ENCODE assay signal across 23 cellular contexts in the genomic region with DNA sequence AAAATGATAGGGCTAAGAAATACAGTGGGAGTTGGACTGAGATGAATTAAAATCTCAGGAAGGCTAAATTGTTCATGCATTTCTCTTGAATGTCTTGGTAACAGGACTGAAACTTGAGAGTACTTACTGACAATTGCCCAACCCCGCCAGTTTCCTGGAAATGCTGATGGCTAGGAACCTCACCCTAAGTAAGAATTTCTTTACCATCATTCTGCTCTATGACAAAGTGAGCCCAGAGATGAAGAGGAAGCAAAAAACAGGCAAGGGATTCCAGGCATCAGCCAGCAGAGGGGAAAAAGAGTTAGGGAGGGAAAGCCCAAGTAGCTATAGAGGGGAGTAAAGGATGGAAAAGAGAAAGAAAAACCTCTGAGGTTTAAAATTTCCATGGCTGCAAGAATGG.
A peak's percentile ranks its signal among the peaks of the same experiment; 100 is the strongest.
DNase-seq lines count a peak whose midpoint lies in the region; ATAC-seq, FAIRE-seq and TF ChIP-seq lines count a peak whose summit lies in the region.
"Had no signal": no experiment of that assay in that cellular context is flagged by ENCODE, and none has a peak within 500 bp of the region (broad histone marks: within the 10 kb centered on the region; RNA-seq: fewer than 3 reads in every experiment).

No MANE protein-coding gene starts in this region.

- H3K9me3 Mint-ChIP-seq in mesothelial cell of epicardium (no peaks in the 10 kb centered on the region), H9 (no peaks in the 10 kb centered on the region)
- H3K9me3 Mint-ChIP-seq: activated T-cell treated with anti-CD3 and anti-CD28 coated beads, Interleukin-2, amount 50 U/mL, for 72 hours; nephron progenitor cell had no signal

- no peaks in the 10 kb centered on the region for H3K4me1 ChIP-seq in H9 (ENCODE audit: insufficient read depth, low read length)
- H3K4me1 ChIP-seq: BLaER1, gastroesophageal sphincter had no signal

- H3K4ac ChIP-seq in H9 (ENCODE audit: low read depth, low read length), result no peak overlapping the region

- no peak overlapping the region for H3K27ac ChIP-seq in H9 (ENCODE audit: insufficient read length, low read depth, low read length)
- H3K27ac ChIP-seq: BLaER1, brain microvascular endothelial cell, gastroesophageal sphincter, HL-60, RWPE1, VCaP had no signal

- H4K91ac ChIP-seq in H9 (ENCODE audit: insufficient read length, low read depth, low read length), result no peak overlapping the region

- peak overlapping the region; percentile 26 for H3K27ac Mint-ChIP-seq in mesothelial cell of epicardium
- no peak overlapping the region for H3K27ac Mint-ChIP-seq in H9
- H3K27ac Mint-ChIP-seq: activated T-cell treated with anti-CD3 and anti-CD28 coated beads, Interleukin-2, amount 50 U/mL, for 72 hours; stimulated activated effector memory CD8-positive, alpha-beta T cell treated with anti-CD3 and anti-CD28 coated beads, Interleukin-12 subunit alpha, Interleukin-12 subunit beta, amount 100 ng/mL, for 72 hours; T-helper 17 cell had no signal

- H3K56ac ChIP-seq in H9 (ENCODE audit: insufficient read length, low read depth, low read length), result no peak overlapping the region

- H2BK20ac ChIP-seq in H9 (ENCODE audit: low read depth, low read length, poor library complexity, severe bottlenecking), result no peak overlapping the region

- no peak overlapping the region for H3K4me3 ChIP-seq in bronchial epithelial cell (ENCODE audit: low read depth, low read length)
- H3K4me3 ChIP-seq: BLaER1, gastroesophageal sphincter had no signal

- H3K23ac ChIP-seq in H9 (ENCODE audit: insufficient read length, low read depth, low read length), result no peak overlapping the region

- FAIRE-seq in bronchial epithelial cell (lab: Jason Lieb, UNC), result no peak
- FAIRE-seq: G401.6, GM19239, islet of Langerhans had no signal

- H3K27me3 Mint-ChIP-seq in mesothelial cell of epicardium (ENCODE audit: low read depth) (no peaks in the 10 kb centered on the region), H9 (ENCODE audit: low read depth) (no peaks in the 10 kb centered on the region)
- H3K27me3 Mint-ChIP-seq: T-helper 17 cell had no signal

- WGBS in H9 (ENCODE audit: extremely low coverage, insufficient read length, low lambda C conversion rate), result no CpG with 5 or more reads among the region's 1 CpG

- H3K14ac ChIP-seq in H9 (ENCODE audit: insufficient read depth, low read length), result no peak overlapping the region

- DNase-seq in MV-4-11 (lab: John Stamatoyannopoulos, UW), result peak; percentile 3
- DNase-seq in bronchial epithelial cell (ENCODE audit: low read depth), result peak; percentile 25
- DNase-seq in fibroblast of the conjunctiva (ENCODE audit: low read depth), result peak; percentile 24
- DNase-seq in mesothelial cell of epicardium (ENCODE audit: low spot score in 2 of 2, unreplicated experiment in 2 of 2), result no peak
- no peak for DNase-seq in H9
- no peak for DNase-seq in activated CD4-positive, CD25-positive, alpha-beta regulatory T cell (lab: John Stamatoyannopoulos, UW)
- no peak for DNase-seq in activated CD4-positive, alpha-beta T cell treated with anti-CD3 and anti-CD28 coated beads for 48 hours
- DNase-seq: right cardiac atrium, T-helper 17 cell had no signal

- no peak for ATAC-seq in HG02884 (IDR thresholded peaks at IDR 0.05; ENCODE audit: unreplicated experiment)
- ATAC-seq: activated T-cell treated with anti-CD3 and anti-CD28 coated beads, Interleukin-2, amount 50 U/mL, for 72 hours; gastroesophageal sphincter; right cardiac atrium; stimulated activated effector memory CD8-positive, alpha-beta T cell treated with anti-CD3 and anti-CD28 coated beads, Interleukin-12 subunit alpha, Interleukin-12 subunit beta, amount 100 ng/mL, for 72 hours; T-helper 17 cell had no signal

- H2AFZ ChIP-seq in H9 (ENCODE audit: low read length), result no peak overlapping the region

- no peak overlapping the region for H4K5ac ChIP-seq in H9 (ENCODE audit: insufficient read length, low read depth, low read length)

- H3K9me3 ChIP-seq in H9 (ENCODE audit: control insufficient read depth, low read depth, low read length), result no peaks in the 10 kb centered on the region
- H3K9me3 ChIP-seq: BLaER1, gastroesophageal sphincter, SK-N-SH had no signal

- H3K4me1 Mint-ChIP-seq in mesothelial cell of epicardium (peaks cover 3% of the 10 kb centered on the region), H9 (peaks cover 0 to 9% of the 10 kb centered on the region in 2 experiments; a peak in 2 of 4 replicates)
- H3K4me1 Mint-ChIP-seq: stimulated activated effector memory CD8-positive, alpha-beta T cell treated with anti-CD3 and anti-CD28 coated beads, Interleukin-12 subunit alpha, Interleukin-12 subunit beta, amount 100 ng/mL, for 72 hours; T-helper 17 cell had no signal

- H2BK120ac ChIP-seq in H9 (ENCODE audit: low read depth, low read length, poor library complexity, severe bottlenecking), result no peak overlapping the region

- no peaks in the 10 kb centered on the region for H4K20me1 ChIP-seq in H9 (ENCODE audit: control insufficient read depth, insufficient read depth, insufficient read length)
- H4K20me1 ChIP-seq: BLaER1 had no signal

- no peak overlapping the region for H3K18ac ChIP-seq in H9 (ENCODE audit: insufficient read length, low read depth, low read length)

- H2AK5ac ChIP-seq in H9 (ENCODE audit: insufficient read length, low read length), result no peak overlapping the region

- H3K4me2 ChIP-seq in H9 (ENCODE audit: insufficient read depth, insufficient read length, low read length), result no peak overlapping the region
- H3K4me2 ChIP-seq: BLaER1, SK-N-SH had no signal

- H3K36me3 ChIP-seq in bronchial epithelial cell (ENCODE audit: control insufficient read depth, insufficient read depth, low read length), result no peaks in the 10 kb centered on the region
- H3K36me3 ChIP-seq: BLaER1, brain microvascular endothelial cell, gastroesophageal sphincter had no signal

- no peak overlapping the region for H3T11ph ChIP-seq in H9 (ENCODE audit: low read length)

- H3K79me2 ChIP-seq in H9 (ENCODE audit: insufficient read depth, low read length), result no peaks in the 10 kb centered on the region

- H3K4me3 Mint-ChIP-seq in mesothelial cell of epicardium (no peak overlapping the region), H9 (no peak overlapping the region; a peak in 1 of 5 replicates)
- H3K4me3 Mint-ChIP-seq: activated T-cell treated with anti-CD3 and anti-CD28 coated beads, Interleukin-2, amount 50 U/mL, for 72 hours; nephron progenitor cell; stimulated activated effector memory CD8-positive, alpha-beta T cell treated with anti-CD3 and anti-CD28 coated beads, Interleukin-12 subunit alpha, Interleukin-12 subunit beta, amount 100 ng/mL, for 72 hours; T-helper 17 cell had no signal

- H2BK12ac ChIP-seq in H9 (ENCODE audit: insufficient read length, low read depth, low read length), result no peak overlapping the region

- no peak overlapping the region for H4K8ac ChIP-seq in H9 (replicated peaks; ENCODE audit: insufficient read length, low read depth, low read length)

- H2BK5ac ChIP-seq in H9 (ENCODE audit: insufficient read length, low read length), result no peak overlapping the region

- peaks cover 3% of the 10 kb centered on the region for H3K36me3 Mint-ChIP-seq in mesothelial cell of epicardium
- H3K36me3 Mint-ChIP-seq in H9 (ENCODE audit: insufficient read depth in 1 of 3, low read depth in 3 of 3), result no peaks in the 10 kb centered on the region
- H3K36me3 Mint-ChIP-seq: stimulated activated effector memory CD8-positive, alpha-beta T cell treated with anti-CD3 and anti-CD28 coated beads, Interleukin-12 subunit alpha, Interleukin-12 subunit beta, amount 100 ng/mL, for 72 hours had no signal

- no peaks in the 10 kb centered on the region for H3K23me2 ChIP-seq in H9 (ENCODE audit: insufficient read length, low read depth, low read length, poor library complexity, severe bottlenecking)

- no peaks in the 10 kb centered on the region for H3K79me1 ChIP-seq in H9 (ENCODE audit: insufficient read depth, low read depth, low read length, poor library complexity, severe bottlenecking)

- no peaks in the 10 kb centered on the region for H3K27me3 ChIP-seq in bronchial epithelial cell (ENCODE audit: control insufficient read depth, insufficient read depth, low read length)
- no peaks in the 10 kb centered on the region for H3K27me3 ChIP-seq in H9 (ENCODE audit: insufficient read depth, low read length)
- H3K27me3 ChIP-seq: BLaER1, brain microvascular endothelial cell, gastroesophageal sphincter had no signal

- H2BK15ac ChIP-seq in H9 (ENCODE audit: low read depth, low read length), result no peak overlapping the region

- TF ChIP-seq CTCF in bronchial epithelial cell (IDR thresholded peaks at IDR 0.05; ENCODE audit: insufficient read depth, low read length, severe bottlenecking) (no peak), mesothelial cell of epicardium (IDR thresholded peaks at IDR 0.05; ENCODE audit: unreplicated experiment) (no peak), H9 (conservative IDR thresholded peaks at IDR 0.05) (no peak)

- H3K9ac ChIP-seq in H9 (ENCODE audit: extremely low read depth, insufficient read length, low read length), result no peak overlapping the region
- H3K9ac ChIP-seq: BLaER1, SK-N-SH had no signal

Comparison
In these comparisons a context has a peak if more than half of its experiments do, and no peak if none do; other contexts are left out.
1. DNase-seq: peak in MV-4-11 (single experiment), bronchial epithelial cell (single experiment) and fibroblast of the conjunctiva (single experiment); none in mesothelial cell of epicardium (0 of 2), H9 (single experiment), activated CD4-positive, CD25-positive, alpha-beta regulatory T cell (0 of 4) and activated CD4-positive, alpha-beta T cell treated with anti-CD3 and anti-CD28 coated beads for 48 hours (single experiment).